ENCODE assay signal across 10 cellular contexts in genomic region chr4:169116270-169116901, GRCh38.
DNase-seq lines count a peak whose midpoint lies in the region; ATAC-seq and TF ChIP-seq lines count a peak whose summit lies in the region.
"Had no signal": no experiment of that assay in that cellular context is flagged by ENCODE, and none has a peak within 500 bp of the region (broad histone marks: within the 10 kb centered on the region; RNA-seq: fewer than 3 reads in every experiment).

No MANE protein-coding gene starts in this region.

- no peaks in the 10 kb centered on the region for H3K27me3 ChIP-seq in thoracic aorta (replicated peaks; ENCODE audit: insufficient read depth)
- H3K27me3 ChIP-seq: adrenal gland had no signal

- H3K36me3 ChIP-seq in thoracic aorta, result no peaks in the 10 kb centered on the region

- H3K27ac ChIP-seq in cingulate gyrus (ENCODE audit: low read depth, low read length), result peak overlapping the region; percentile 82
- peak overlapping the region; percentile 38 to 80 for H3K27ac ChIP-seq in thoracic aorta
- H3K27ac ChIP-seq: adrenal gland had no signal

- H3K4me3 ChIP-seq in thoracic aorta, result no peak overlapping the region
- H3K4me3 ChIP-seq: adrenal gland had no signal

- no peaks in the 10 kb centered on the region for H3K9me3 ChIP-seq in thoracic aorta
- H3K9me3 ChIP-seq: adrenal gland had no signal

- peak overlapping the region; percentile 7 for H3K27ac Mint-ChIP-seq in memory B cell

- peaks cover 7 to 29% of the 10 kb centered on the region in 2 donors for H3K4me1 ChIP-seq in thoracic aorta (ENCODE audit: control insufficient read depth in 1 of 2, low read depth in 2 of 2)
- H3K4me1 ChIP-seq: adrenal gland had no signal

- H3K36me3 Mint-ChIP-seq in memory B cell, result peaks cover 27% of the 10 kb centered on the region

- no peak for TF ChIP-seq CTCF in thoracic aorta (IDR thresholded peaks at IDR 0.05)

- H3K4me1 Mint-ChIP-seq in memory B cell, result no peaks in the 10 kb centered on the region

- no peaks in the 10 kb centered on the region for H3K27me3 Mint-ChIP-seq in memory B cell

- H3K4me3 Mint-ChIP-seq in memory B cell, result no peak overlapping the region

- H3K9me3 Mint-ChIP-seq in memory B cell, result no peaks in the 10 kb centered on the region

- no peak for ATAC-seq in memory B cell (ENCODE audit: low read depth)
- no peak for ATAC-seq in thoracic aorta (ENCODE audit: insufficient number of reproducible peaks, low FRiP score, low read depth)
- ATAC-seq in HG03159 (IDR thresholded peaks at IDR 0.05; ENCODE audit: unreplicated experiment), result no peak
- ATAC-seq in GM18517 (IDR thresholded peaks at IDR 0.05; ENCODE audit: unreplicated experiment), result no peak

- DNase-seq in LHCN-M2 (ENCODE audit: low read depth), result peak; percentile 17
- no peak for DNase-seq in memory B cell (ENCODE audit: low spot score in 2 of 2)
- no peak for DNase-seq in thoracic aorta (ENCODE audit: low spot score)
- no peak for DNase-seq in NCI-H510A treated with DMSO at 0.1 percent for 48 hours (lab: John Stamatoyannopoulos, UW)
- no peak for DNase-seq in 8988T
- DNase-seq: adrenal gland, retina had no signal
